ENCODE assay signal across 8 cellular contexts in genomic region chr7:21261627-21262564, GRCh38.
DNase-seq lines count a peak whose midpoint lies in the region; ATAC-seq, FAIRE-seq and TF ChIP-seq lines count a peak whose summit lies in the region.

No MANE protein-coding gene starts in this region.

- H3K36me3 ChIP-seq in prostate gland = no peaks in the 10 kb centered on the region

- no peak overlapping the region for H3K4me3 ChIP-seq in AG04450 (ENCODE audit: low read depth, low read length)
- H3K4me3 ChIP-seq in epithelial cell of esophagus (ENCODE audit: low read length) = no peak overlapping the region
- H3K4me3 ChIP-seq in prostate gland = no peak overlapping the region

- TF ChIP-seq POLR2A in GM12892 (IDR thresholded peaks at IDR 0.05; ENCODE audit: low read depth, low read length) (no peak), prostate gland (IDR thresholded peaks at IDR 0.05) (no peak)

- 48% methylated on average over 8 of the region's 8 CpGs for WGBS in prostate gland

- intact Hi-C loops in prostate gland (cut with DNase I) = no loop called here

- peak; percentile 77 for ATAC-seq in HG03025 (IDR thresholded peaks at IDR 0.05; ENCODE audit: low FRiP score, unreplicated experiment)

- FAIRE-seq in GM12892 (lab: Jason Lieb, UNC) = peak; percentile 71

- no peaks in the 10 kb centered on the region for H3K27me3 ChIP-seq in AG04450 (ENCODE audit: control insufficient read depth, insufficient read depth, low read length)
- H3K27me3 ChIP-seq in prostate gland (replicated peaks; ENCODE audit: insufficient read depth) = no peaks in the 10 kb centered on the region

- no peak overlapping the region for H3K27ac ChIP-seq in AG04450 (ENCODE audit: low read depth, low read length)
- H3K27ac ChIP-seq in prostate gland = no peak overlapping the region

- H3K9me3 ChIP-seq in AG04450 (ENCODE audit: control insufficient read depth, insufficient read depth, low read length) = no peaks in the 10 kb centered on the region
- no peaks in the 10 kb centered on the region for H3K9me3 ChIP-seq in prostate gland

- TF ChIP-seq CTCF in AG04450 (IDR thresholded peaks at IDR 0.05; ENCODE audit: low read depth, low read length) (peak; percentile 60), epithelial cell of esophagus (IDR thresholded peaks at IDR 0.05; ENCODE audit: insufficient read depth, low read depth, low read length, missing control alignments) (peak; percentile 63), prostate gland (IDR thresholded peaks at IDR 0.05) (peak in 3 of 4 experiments; percentile 23 to 54 (median 31))

- CTCF ChIA-PET in AG04450 (lab: Charles Lee) = interaction anchor here (0.5 to 1.9 kb wide), 11 partner anchors 8 to 1548 kb away, joined by 3 to 19 read pairs (median 4); no protein-coding TSS in a partner anchor

- H3K4me1 ChIP-seq in prostate gland (replicated peaks) = no peaks in the 10 kb centered on the region

- DNase-seq in AG04450 (ENCODE audit: low read depth, low spot score) = no peak
- DNase-seq in GM12892 (ENCODE audit: insufficient read length) = peak; percentile 6
- DNase-seq in NCI-H510A (lab: John Stamatoyannopoulos, UW) = peak; percentile 8
- peak; percentile 25 for DNase-seq in activated CD4-positive, alpha-beta T cell treated with anti-CD3 and anti-CD28 coated beads, Interleukin-2, amount 50 U/mL, for 1 hour
- peak; percentile 51 for DNase-seq in epithelial cell of esophagus (ENCODE audit: low read depth)
- DNase-seq in prostate gland (ENCODE audit: low spot score) = no peak
- no peak for DNase-seq in glomerular visceral epithelial cell (ENCODE audit: extremely low spot score)

- POLR2A ChIA-PET in AG04450 (lab: Yijun Ruan, JAX) = no interaction called here

Comparison
In these comparisons a context has a peak if more than half of its experiments do, and no peak if none do; other contexts are left out.
1. DNase-seq: peak in GM12892 (single experiment), NCI-H510A (single experiment), activated CD4-positive, alpha-beta T cell treated with anti-CD3 and anti-CD28 coated beads, Interleukin-2, amount 50 U/mL, for 1 hour (single experiment) and epithelial cell of esophagus (single experiment); none in AG04450 (single experiment), prostate gland (single experiment) and glomerular visceral epithelial cell (single experiment).
2. Peak in every context shown above with its lines, with median percentiles within 50 percentile points of each other: CTCF ChIP-seq.